In the genomic region with DNA sequence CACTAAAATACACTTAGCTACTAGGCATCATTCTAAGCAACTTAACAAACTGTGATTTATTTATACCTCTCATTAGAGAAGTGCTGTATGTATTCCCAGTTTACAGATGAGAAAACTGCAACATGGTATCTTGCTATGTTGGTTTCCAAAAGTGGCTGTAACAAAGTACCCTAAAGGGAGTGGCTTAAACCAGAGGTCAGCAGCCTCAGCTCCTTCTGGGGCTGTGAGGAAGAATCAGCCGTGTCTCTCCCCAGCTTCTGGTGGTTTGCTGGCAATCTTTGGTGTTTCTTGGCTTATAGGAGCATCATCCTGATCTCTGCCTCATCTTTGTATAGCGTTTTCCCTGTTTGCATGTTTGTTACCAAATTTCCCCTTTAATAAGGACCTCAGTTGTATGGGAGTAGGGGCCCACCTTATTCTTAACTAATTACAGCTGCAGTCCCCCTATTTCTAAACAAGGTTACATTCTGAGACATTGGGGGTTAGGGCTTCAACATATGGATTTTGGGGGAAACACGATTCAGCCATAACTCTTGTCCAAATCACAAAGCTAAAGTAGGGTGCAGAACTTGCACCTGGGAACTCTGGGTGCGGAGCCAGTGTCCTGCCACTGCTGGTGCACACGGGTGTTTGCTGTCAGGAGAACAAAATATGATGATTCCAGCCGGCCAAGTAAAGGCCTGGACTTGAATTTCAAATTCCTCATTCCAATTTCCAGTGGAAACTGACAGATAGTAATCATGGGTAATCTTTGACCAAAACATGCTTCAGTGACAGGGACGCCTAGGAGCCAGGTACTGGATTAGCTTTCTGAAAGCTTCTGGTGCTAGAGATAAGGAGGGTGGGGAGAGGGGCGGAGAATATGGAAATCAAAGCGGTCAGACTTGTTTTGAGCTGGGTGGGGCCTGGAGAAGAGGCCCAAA, we compare ENCODE assay signal across 13 cellular contexts. TPM values are rescaled to one million over a fixed set of nuclear protein-coding genes. Genes with fewer than 3 reads are reported as not detected.
DNase-seq lines count a peak whose midpoint lies in the region; ATAC-seq and TF ChIP-seq lines count a peak whose summit lies in the region.
"Had no signal": no experiment of that assay in that cellular context is flagged by ENCODE, and none has a peak within 500 bp of the region (broad histone marks: within the 10 kb centered on the region; RNA-seq: fewer than 3 reads in every experiment).

No MANE protein-coding gene starts in this region.

- peaks cover 11% of the 10 kb centered on the region for H3K36me3 Mint-ChIP-seq in chondrocyte (ENCODE audit: low read depth)

- no peak overlapping the region for H4K91ac ChIP-seq in mesenchymal stem cell (ENCODE audit: low read length)

- H3K14ac ChIP-seq in mesenchymal stem cell (ENCODE audit: low read length in 2 of 2) = no peak overlapping the region

- H3K4me3 ChIP-seq in mesenchymal stem cell (ENCODE audit: insufficient read depth in 1 of 2, low read depth in 1 of 2, low read length in 2 of 2) (no peak overlapping the region), uterus (no peak overlapping the region)

- TF ChIP-seq CTCF in chondrocyte (IDR thresholded peaks at IDR 0.05) (no peak), uterus (IDR thresholded peaks at IDR 0.05) (no peak)

- H3K36me3 ChIP-seq in mesenchymal stem cell (ENCODE audit: control insufficient read depth in 1 of 2, insufficient read depth in 2 of 2, low read depth in 1 of 2, low read length in 2 of 2) (peaks cover 11 to 36% of the 10 kb centered on the region in 2 experiments), uterus (no peaks in the 10 kb centered on the region)

- peak overlapping the region; percentile 45 for H3K27ac Mint-ChIP-seq in chondrocyte (ENCODE audit: unreplicated experiment)
- H3K27ac Mint-ChIP-seq: activated naive CD4-positive, alpha-beta T cell treated with anti-CD3 and anti-CD28 coated beads for 36 hours had no signal

- peaks cover 14% of the 10 kb centered on the region for H3K4me1 ChIP-seq in mesenchymal stem cell (ENCODE audit: control insufficient read depth, insufficient read depth, low read depth, low read length)
- H3K4me1 ChIP-seq in uterus = peaks cover 4 to 7% of the 10 kb centered on the region in 2 donors

- peak overlapping the region; percentile 73 for H2AK5ac ChIP-seq in mesenchymal stem cell (ENCODE audit: low read length, severe bottlenecking)

- H2BK12ac ChIP-seq in mesenchymal stem cell (ENCODE audit: low read length in 2 of 2) = no peak overlapping the region

- H2BK120ac ChIP-seq in mesenchymal stem cell (ENCODE audit: low read depth, low read length) = no peak overlapping the region

- H3K9me3 Mint-ChIP-seq in chondrocyte (ENCODE audit: low read depth) = no peaks in the 10 kb centered on the region
- H3K9me3 Mint-ChIP-seq: activated naive CD4-positive, alpha-beta T cell treated with anti-CD3 and anti-CD28 coated beads for 36 hours had no signal

- no peak overlapping the region for H2BK5ac ChIP-seq in mesenchymal stem cell (ENCODE audit: low read depth, low read length, poor library complexity, severe bottlenecking)

- no peak overlapping the region for H3K9ac ChIP-seq in mesenchymal stem cell (ENCODE audit: low read length)

- H3K4me2 ChIP-seq in mesenchymal stem cell (ENCODE audit: low read length, poor library complexity, severe bottlenecking) = no peak overlapping the region

- H3K4ac ChIP-seq in mesenchymal stem cell (ENCODE audit: low read depth in 1 of 2, low read length in 2 of 2) = no peak overlapping the region

- intact Hi-C loops in uterus (cut with DNase I; ENCODE audit: low total_unique reads) = no loop called here

- H3K9me3 ChIP-seq in mesenchymal stem cell (ENCODE audit: control insufficient read depth, low read length) = no peaks in the 10 kb centered on the region
- H3K9me3 ChIP-seq in uterus = no peaks in the 10 kb centered on the region

- no peak overlapping the region for H3K23ac ChIP-seq in mesenchymal stem cell (ENCODE audit: low read length in 2 of 2)

- no peak for ATAC-seq in HG03432 (IDR thresholded peaks at IDR 0.05; ENCODE audit: unreplicated experiment)

- WGBS in mesenchymal stem cell = 60% methylated on average over 8 of the region's 9 CpGs

- H2AFZ ChIP-seq in mesenchymal stem cell (ENCODE audit: low read depth, low read length) = no peak overlapping the region

- no peak overlapping the region for H4K8ac ChIP-seq in mesenchymal stem cell (ENCODE audit: low read length)

- H3K18ac ChIP-seq in mesenchymal stem cell (ENCODE audit: low read depth in 1 of 2, low read length in 2 of 2) = peak overlapping the region in 1 of 2 experiments; percentile 21

- no peak for TF ChIP-seq POLR2A in uterus (IDR thresholded peaks at IDR 0.05)

- peaks cover 1% of the 10 kb centered on the region for H3K79me1 ChIP-seq in mesenchymal stem cell (replicated peaks; ENCODE audit: low read length, poor library complexity, severe bottlenecking)

- no peak overlapping the region for H2BK15ac ChIP-seq in mesenchymal stem cell (ENCODE audit: low read depth, poor library complexity, severe bottlenecking)

- H3K27ac ChIP-seq in mesenchymal stem cell (ENCODE audit: low read length, poor library complexity, severe bottlenecking) (peak overlapping the region; percentile 21), uterus (peak overlapping the region; percentile 24 to 30)
- H3K27ac ChIP-seq: C4-2B had no signal

- H3K27me3 Mint-ChIP-seq in chondrocyte (ENCODE audit: low read depth) = no peaks in the 10 kb centered on the region

- H3K4me1 Mint-ChIP-seq in chondrocyte (ENCODE audit: low read depth) = peaks cover 52% of the 10 kb centered on the region

- no peak overlapping the region for H3K4me3 Mint-ChIP-seq in chondrocyte (ENCODE audit: unreplicated experiment)
- H3K4me3 Mint-ChIP-seq: activated naive CD4-positive, alpha-beta T cell treated with anti-CD3 and anti-CD28 coated beads for 36 hours had no signal

- peak; percentile 35 for DNase-seq in NCI-H510A treated with DMSO at 0.1 percent for 48 hours (lab: John Stamatoyannopoulos, UW)
- no peak for DNase-seq in NCI-H510A (lab: John Stamatoyannopoulos, UW)
- no peak for DNase-seq in chondrocyte (ENCODE audit: low spot score)
- no peak for DNase-seq in mesenchymal stem cell
- no peak for DNase-seq in uterus
- no peak for DNase-seq in GM19238 (ENCODE audit: insufficient read length, low spot score)
- no peak for DNase-seq in HK-2 (ENCODE audit: unreplicated experiment)
- DNase-seq: 8988T; activated naive CD4-positive, alpha-beta T cell treated with anti-CD3 and anti-CD28 coated beads for 36 hours; effector CD4-positive, alpha-beta T cell; NCI-H2171 had no signal

- H3K27me3 ChIP-seq in mesenchymal stem cell (ENCODE audit: control insufficient read depth in 1 of 2, insufficient read depth in 1 of 2, low read length in 2 of 2) (no peaks in the 10 kb centered on the region), uterus (no peaks in the 10 kb centered on the region)

RNA-seq across cellular contexts. Expression of a gene that starts 43.3 kb away (rescaled TPM):
- total RNA-seq in chondrocyte (177 to 287 TPM (median 260 TPM) in 3 replicates), uterus (100 to 1,000 TPM in 2 of 4 donors, 10 to 100 TPM in 2; 32.4 to 264 (median 117) TPM)
- 100 TPM for polyA plus RNA-seq in mesenchymal stem cell (2013, experiment 1 of 2)
- 99.7 TPM for polyA plus RNA-seq in mesenchymal stem cell (2013, experiment 2 of 2)
